1 cellular context compared by ENCODE assay signal in genomic region chr17:46818929-46819859, GRCh38.
TF ChIP-seq lines count a peak whose summit lies in the region.

No MANE protein-coding gene starts in this region.

TF ChIP-seq in K562, 482 proteins besides CTCF, POLR2A, EP300 and RAD21 (continued from another document and continues in another):
- TF ChIP-seq IRF9 (tag; IDR thresholded peaks at IDR 0.05) (no peak), BHLHE40 (IDR thresholded peaks at IDR 0.05; ENCODE audit: low read length) (peak; percentile 30; the same call in 1 of the 2 replicates), ZNF518B (CRISPR knock-in tag; IDR thresholded peaks at IDR 0.05) (no peak), CC2D1A (IDR thresholded peaks at IDR 0.05) (no peak), TAF1 (IDR thresholded peaks at IDR 0.05; ENCODE audit: control insufficient read depth, extremely low read depth, insufficient read depth, low read length, severe bottlenecking) (peak; percentile 86), MYBL2 (IDR thresholded peaks at IDR 0.05; ENCODE audit: low read depth) (no peak), MYBL2 (CRISPR knock-in tag; IDR thresholded peaks at IDR 0.05; ENCODE audit: borderline replicate concordance) (no peak), ZMIZ1 (IDR thresholded peaks at IDR 0.05; ENCODE audit: low read depth in 2 of 2, low read length in 2 of 2) (peak in 1 of 2 experiments; percentile 51; a peak in 2 of 4 replicates), ZNF395 (CRISPR knock-in tag; IDR thresholded peaks at IDR 0.05) (peak; percentile 75; the same call in 1 of the 2 replicates), HDAC1 (IDR thresholded peaks at IDR 0.05) (no peak; a peak in 1 of 4 replicates), ZC3H11A (IDR thresholded peaks at IDR 0.05; ENCODE audit: low read depth, low read length) (no peak), SAFB (IDR thresholded peaks at IDR 0.05; ENCODE audit: borderline replicate concordance, low read depth, low read length) (peak; percentile 47; the same call in 1 of the 2 replicates), CEBPB (tag; IDR thresholded peaks at IDR 0.05) (no peak), FUS (optimal IDR thresholded peaks at IDR 0.05; ENCODE audit: low read depth, low read length) (no peak), TEAD4 (IDR thresholded peaks at IDR 0.05; ENCODE audit: low read length) (peak; percentile 10), TEAD4 (CRISPR knock-in tag; IDR thresholded peaks at IDR 0.05; ENCODE audit: borderline replicate concordance) (no peak), CHCHD3 (CRISPR knock-in tag; IDR thresholded peaks at IDR 0.05) (no peak), CHAMP1 (IDR thresholded peaks at IDR 0.05) (no peak), ID3 (CRISPR knock-in tag; IDR thresholded peaks at IDR 0.05) (no peak), ID3 (tag; IDR thresholded peaks at IDR 0.05) (peak; percentile 66), MITF (IDR thresholded peaks at IDR 0.05) (no peak), HDAC3 (IDR thresholded peaks at IDR 0.05; ENCODE audit: borderline replicate concordance, partially characterized antibody) (no peak), CBFA2T3 (IDR thresholded peaks at IDR 0.05) (peak; percentile 84), POLR2AphosphoS5 (IDR thresholded peaks at IDR 0.05; ENCODE audit: control insufficient read depth, insufficient read depth, low read depth, low read length) (no peak), ELF1 (tag; IDR thresholded peaks at IDR 0.05) (peak; percentile 69), ZSCAN29 (IDR thresholded peaks at IDR 0.05) (no peak), RHOXF2B (CRISPR knock-in tag; conservative IDR thresholded peaks at IDR 0.05) (no peak), ATF6 (CRISPR knock-in tag; IDR thresholded peaks at IDR 0.05) (no peak), PRDM10 (IDR thresholded peaks at IDR 0.05; ENCODE audit: partially characterized antibody) (peak; percentile 68), NR2C2 (CRISPR knock-in tag; IDR thresholded peaks at IDR 0.05) (no peak), NR2C2 (tag; IDR thresholded peaks at IDR 0.05) (peak; percentile 79), TRIM24 (IDR thresholded peaks at IDR 0.05) (peak in 1 of 2 experiments; percentile 30; a peak in 1 of 4 replicates), ZHX1 (conservative IDR thresholded peaks at IDR 0.05; ENCODE audit: low read length) (no peak), MYNN (IDR thresholded peaks at IDR 0.05) (peak; percentile 51; the same call in 1 of the 2 replicates), MYNN (CRISPR knock-in tag; IDR thresholded peaks at IDR 0.05) (no peak), ZNF436 (CRISPR knock-in tag; IDR thresholded peaks at IDR 0.05) (no peak), GABPA (tag; conservative IDR thresholded peaks at IDR 0.05; ENCODE audit: low read depth) (peak; percentile 64)
